In the genomic region with DNA sequence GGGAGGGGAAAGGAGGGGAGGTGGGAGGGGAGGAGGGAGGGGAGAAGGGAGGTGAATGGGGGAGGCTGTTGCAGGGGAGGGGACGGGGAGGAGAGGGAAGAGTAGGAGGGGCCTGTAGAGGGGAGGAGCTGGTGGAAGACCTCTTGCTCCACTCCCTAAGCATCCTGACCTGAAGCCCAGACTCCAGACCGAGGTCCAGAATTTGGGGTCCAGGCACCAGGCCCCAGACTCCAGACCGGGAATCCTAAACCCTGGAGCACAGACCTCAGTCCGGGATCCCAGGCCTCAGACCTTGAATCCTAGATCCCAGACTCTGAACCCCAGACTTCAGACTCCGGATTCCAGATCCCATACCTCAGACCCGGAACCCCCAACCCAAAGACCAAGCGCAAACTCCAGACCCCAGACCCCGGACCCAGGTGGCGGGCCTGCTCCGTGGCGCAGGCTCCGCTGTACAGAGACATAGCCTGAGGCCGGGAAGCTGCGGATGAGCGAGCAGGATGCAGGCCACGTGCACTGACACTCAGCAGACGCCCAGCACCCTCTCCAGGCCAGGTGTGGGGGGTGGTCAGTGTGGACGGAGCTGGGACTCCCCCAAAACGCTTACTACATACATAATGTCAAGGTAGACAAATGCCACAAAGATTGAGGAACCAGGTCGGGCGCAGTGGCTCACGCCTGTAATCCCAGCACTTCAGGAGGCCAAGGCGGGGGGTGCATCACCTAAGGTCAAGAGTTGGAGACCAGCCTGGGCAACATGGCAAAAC, we compare ENCODE assay signal across 8 cellular contexts. TPM values are rescaled to one million over a fixed set of nuclear protein-coding genes. Genes with fewer than 3 reads are reported as not detected.
DNase-seq lines count a peak whose midpoint lies in the region; ATAC-seq and TF ChIP-seq lines count a peak whose summit lies in the region.

No MANE protein-coding gene starts in this region.

- ATAC-seq in left ventricle myocardium superior: peak; percentile 86
- ATAC-seq in HG02870 (IDR thresholded peaks at IDR 0.05; ENCODE audit: unreplicated experiment): no peak
- ATAC-seq in GM19452 (IDR thresholded peaks at IDR 0.05; ENCODE audit: unreplicated experiment): no peak

- peak; percentile 73 for DNase-seq in MG63
- DNase-seq in SJCRH30: peak; percentile 81 to 84
- DNase-seq in anterior cingulate cortex (lab: John Stamatoyannopoulos, UW): peak in 45 of 58 donors; percentile 14 to 81 (median 54)
- DNase-seq in left ventricle myocardium superior: peak; percentile 78
- peak; percentile 87 for DNase-seq in putamen (ENCODE audit: low spot score)

- H3K36me3 ChIP-seq in DOHH2 (ENCODE audit: control insufficient read depth, low read length) (peaks cover 1% of the 10 kb centered on the region; the same call in 1 of the 2 replicates), MG63 (no peaks in the 10 kb centered on the region), SJCRH30 (no peaks in the 10 kb centered on the region)

- TF ChIP-seq CTCF in DOHH2 (IDR thresholded peaks at IDR 0.05; ENCODE audit: low read depth, low read length, poor library complexity, severe bottlenecking): no peak

- peaks cover 45% of the 10 kb centered on the region for H3K79me2 ChIP-seq in DOHH2 (ENCODE audit: control insufficient read depth, low read length)

- no peaks in the 10 kb centered on the region for H3K9me2 ChIP-seq in DOHH2 (replicated peaks; ENCODE audit: control insufficient read depth, low read length)

- H3K27me3 ChIP-seq in DOHH2 (ENCODE audit: control insufficient read depth, low read length) (no peaks in the 10 kb centered on the region), MG63 (no peaks in the 10 kb centered on the region), SJCRH30 (no peaks in the 10 kb centered on the region)

- intact Hi-C loops in left ventricle myocardium superior (cut with micrococcal nuclease): no loop called here

- H3K4me3 ChIP-seq in DOHH2 (ENCODE audit: low read length) (peak overlapping the region; percentile 76), MG63 (peak overlapping the region; percentile 21; the same call in 1 of the 2 replicates), SJCRH30 (peak overlapping the region; percentile 45)

- H3K9me3 ChIP-seq in DOHH2 (ENCODE audit: control insufficient read depth, insufficient read depth, low read length) (no peaks in the 10 kb centered on the region), MG63 (no peaks in the 10 kb centered on the region), SJCRH30 (replicated peaks) (no peaks in the 10 kb centered on the region)

- H3K27ac ChIP-seq in DOHH2 (ENCODE audit: low read depth, low read length): no peak overlapping the region
- H3K27ac ChIP-seq in SJCRH30: no peak overlapping the region

- H3K4me1 ChIP-seq in DOHH2 (ENCODE audit: control insufficient read depth, low read length) (peaks cover 30% of the 10 kb centered on the region), SJCRH30 (no peaks in the 10 kb centered on the region)

- H4K20me1 ChIP-seq in DOHH2 (ENCODE audit: control insufficient read depth, insufficient read depth, low read depth, low read length): no peaks in the 10 kb centered on the region

- peaks cover 7% of the 10 kb centered on the region; the same call in 1 of the 2 replicates for H3F3A ChIP-seq in DOHH2 (ENCODE audit: control insufficient read depth, insufficient read depth)

- H3K4me2 ChIP-seq in DOHH2 (ENCODE audit: low read length): peak overlapping the region; percentile 47

RNA-seq across cellular contexts. Expression of gene BTBD2, which starts 0.7 kb away (rescaled TPM):
- 34.4 and 36.4 TPM in 2 replicates for total RNA-seq in MG63 (2014; rRNA removed; shearing (Covaris generic); ENCODE audit: low replicate concordance)
- 13.9 and 16.2 TPM in 2 replicates for total RNA-seq in SJCRH30 (2014; rRNA removed; shearing (Covaris generic))
- 65.6 TPM for total RNA-seq in left ventricle myocardium superior

RNA-seq across cellular contexts. Expression of gene MKNK2, which starts 34.8 kb away (rescaled TPM):
- 17.9 and 38.6 TPM in 2 replicates for total RNA-seq in MG63 (2014; rRNA removed; shearing (Covaris generic); ENCODE audit: low replicate concordance)
- 33.2 and 34.5 TPM in 2 replicates for total RNA-seq in SJCRH30 (2014; rRNA removed; shearing (Covaris generic))
- total RNA-seq in left ventricle myocardium superior: 272 TPM

Comparison
In these comparisons a context has a peak if more than half of its experiments do, and no peak if none do; other contexts are left out.
1. H3K4me3 ChIP-seq: peak in every context shown above with its lines; median percentile 76 in DOHH2; 45 in SJCRH30; 21 in MG63.